Comparison of ENCODE assay signal across 17 cellular contexts in genomic region chr5:8644377-8644776, GRCh38.
DNase-seq lines count a peak whose midpoint lies in the region; ATAC-seq and TF ChIP-seq lines count a peak whose summit lies in the region.
"Had no signal": no experiment of that assay in that cellular context is flagged by ENCODE, and none has a peak within 500 bp of the region (broad histone marks: within the 10 kb centered on the region; RNA-seq: fewer than 3 reads in every experiment).

No MANE protein-coding gene starts in this region.

- H3K4me2 ChIP-seq in PC-3 (ENCODE audit: low read length) (no peak overlapping the region), hepatocyte (peak overlapping the region; percentile 6)
- H3K4me2 ChIP-seq: BLaER1 treated with 17β-estradiol and CSF1 and Interleukin-3, amounts not matched to agents 10 nM and 100 nM had no signal

- H4K20me1 ChIP-seq in PC-3 (ENCODE audit: low read length) (no peaks in the 10 kb centered on the region), hepatocyte (ENCODE audit: insufficient read depth, poor library complexity, severe bottlenecking) (no peaks in the 10 kb centered on the region)
- H4K20me1 ChIP-seq: BLaER1 treated with 17β-estradiol and CSF1 and Interleukin-3, amounts not matched to agents 10 nM and 100 nM had no signal

- H3K27me3 ChIP-seq in PC-3 (ENCODE audit: low read length) (no peaks in the 10 kb centered on the region), hepatocyte (no peaks in the 10 kb centered on the region)
- H3K27me3 ChIP-seq: BLaER1 treated with 17β-estradiol and CSF1 and Interleukin-3, amounts not matched to agents 10 nM and 100 nM had no signal

- H3K27ac ChIP-seq in PC-3 (ENCODE audit: low read length): no peak overlapping the region
- peak overlapping the region; percentile 18 for H3K27ac ChIP-seq in hepatocyte
- H3K27ac ChIP-seq: BLaER1 treated with 17β-estradiol and CSF1 and Interleukin-3, amounts not matched to agents 10 nM and 100 nM had no signal

- ATAC-seq in PC-3: no peak
- no peak for ATAC-seq in HG02678 (IDR thresholded peaks at IDR 0.05; ENCODE audit: unreplicated experiment)
- no peak for ATAC-seq in Right ventricle myocardium superior (ENCODE audit: poor library complexity)
- ATAC-seq: CD8-positive, alpha-beta T cell; HCT116; HepG2 had no signal

- H3K79me2 ChIP-seq in PC-3 (ENCODE audit: low read length): no peaks in the 10 kb centered on the region
- H3K79me2 ChIP-seq in hepatocyte: no peaks in the 10 kb centered on the region

- no peaks in the 10 kb centered on the region for H3K36me3 ChIP-seq in PC-3 (ENCODE audit: low read depth, low read length)
- H3K36me3 ChIP-seq in hepatocyte (replicated peaks; ENCODE audit: insufficient read depth, low read depth): no peaks in the 10 kb centered on the region
- H3K36me3 ChIP-seq: BLaER1 treated with 17β-estradiol and CSF1 and Interleukin-3, amounts not matched to agents 10 nM and 100 nM had no signal

- no peak overlapping the region for H3K9ac ChIP-seq in PC-3 (ENCODE audit: low read length)
- H3K9ac ChIP-seq: BLaER1 treated with 17β-estradiol and CSF1 and Interleukin-3, amounts not matched to agents 10 nM and 100 nM had no signal

- H3K4me1 ChIP-seq in PC-3 (ENCODE audit: insufficient read depth, low read length): peaks cover 6% of the 10 kb centered on the region; the same call in 1 of the 2 replicates
- peaks cover 9% of the 10 kb centered on the region for H3K4me1 ChIP-seq in hepatocyte (ENCODE audit: insufficient read depth)
- H3K4me1 ChIP-seq: BLaER1 treated with 17β-estradiol and CSF1 and Interleukin-3, amounts not matched to agents 10 nM and 100 nM had no signal

- peak overlapping the region; percentile 4; the same call in 1 of the 2 replicates for H2AFZ ChIP-seq in PC-3 (ENCODE audit: low read length)
- no peak overlapping the region for H2AFZ ChIP-seq in hepatocyte

- no peak overlapping the region for H3K4me3 ChIP-seq in PC-3 (ENCODE audit: low read length)
- H3K4me3 ChIP-seq in hepatocyte: no peak overlapping the region
- H3K4me3 ChIP-seq: BLaER1 treated with 17β-estradiol and CSF1 and Interleukin-3, amounts not matched to agents 10 nM and 100 nM had no signal

- H3K9me2 ChIP-seq in PC-3 (replicated peaks; ENCODE audit: low read length) (no peaks in the 10 kb centered on the region), hepatocyte (replicated peaks; ENCODE audit: insufficient read depth) (no peaks in the 10 kb centered on the region)

- TF ChIP-seq CTCF in PC-3 (conservative IDR thresholded peaks at IDR 0.05; ENCODE audit: low read depth, low read length): no peak
- no peak for TF ChIP-seq CTCF in hepatocyte (IDR thresholded peaks at IDR 0.05; ENCODE audit: poor library complexity)

- H3K9me3 ChIP-seq in PC-3 (ENCODE audit: low read length) (no peaks in the 10 kb centered on the region), hepatocyte (ENCODE audit: low read depth) (no peaks in the 10 kb centered on the region)
- H3K9me3 ChIP-seq: BLaER1 treated with 17β-estradiol and CSF1 and Interleukin-3, amounts not matched to agents 10 nM and 100 nM had no signal

- H3F3A ChIP-seq in PC-3 (ENCODE audit: low read length, unreplicated experiment): no peaks in the 10 kb centered on the region

- CTCF ChIA-PET in PC-3 (lab: Charles Lee): no interaction called here

- 56% methylated on average over 3 of the region's 3 CpGs for WGBS in hepatocyte (ENCODE audit: low lambda C conversion rate, missing lambda C conversion rate)

- DNase-seq in PC-3: no peak
- DNase-seq in hepatocyte (ENCODE audit: low spot score): no peak
- peak; percentile 21 for DNase-seq in left kidney (ENCODE audit: low read depth, low spot score)
- DNase-seq in renal cortical epithelial cell (ENCODE audit: low read depth): peak; percentile 83
- DNase-seq in NCI-H524 treated with DMSO at 0.1 percent for 48 hours (lab: John Stamatoyannopoulos, UW): no peak
- DNase-seq in Right ventricle myocardium superior: no peak
- DNase-seq: CD8-positive, alpha-beta T cell; DMS153; DMS79; GDM1; GOT3; H7; HFFc6 had no signal

- intact Hi-C loops in PC-3 (cut with micrococcal nuclease) (no loop called here), Right ventricle myocardium superior (cut with DNase I) (no loop called here)

- no TSS peak for BruUV-seq in PC-3 (replicated peaks; lab: Mats Ljungman, UMichigan)

- POLR2A ChIA-PET in PC-3 (lab: Charles Lee; ENCODE audit: unreplicated experiment): no interaction called here

Comparison
In these comparisons a context has a peak if more than half of its experiments do, and no peak if none do; other contexts are left out.
1. DNase-seq: peak in left kidney (single experiment) and renal cortical epithelial cell (single experiment); none in PC-3 (single experiment), hepatocyte (single experiment), NCI-H524 treated with DMSO at 0.1 percent for 48 hours (single experiment) and Right ventricle myocardium superior (single experiment).